ENCODE assay signal across 25 cellular contexts in genomic region chr1:36085686-36086526, GRCh38. TPM values are rescaled to one million over a fixed set of nuclear protein-coding genes. Genes with fewer than 3 reads are reported as not detected.
DNase-seq lines count a peak whose midpoint lies in the region; ATAC-seq and TF ChIP-seq lines count a peak whose summit lies in the region.
"Had no signal": no experiment of that assay in that cellular context is flagged by ENCODE, and none has a peak within 500 bp of the region (broad histone marks: within the 10 kb centered on the region; RNA-seq: fewer than 3 reads in every experiment).

No MANE protein-coding gene starts in this region.

- H3K4me3 Mint-ChIP-seq in activated naive CD8-positive, alpha-beta T cell, result peak overlapping the region; percentile 72
- H3K4me3 Mint-ChIP-seq in activated naive CD8-positive, alpha-beta T cell treated with anti-CD3 and anti-CD28 coated beads for 36 hours, result no peak overlapping the region
- H3K4me3 Mint-ChIP-seq in WTC11, result no peak overlapping the region
- peak overlapping the region; percentile 7 for H3K4me3 Mint-ChIP-seq in nephron progenitor cell
- H3K4me3 Mint-ChIP-seq: stimulated activated naive CD8-positive, alpha-beta T cell treated with anti-CD3 and anti-CD28 coated beads, Interleukin-15, Interleukin-2, amounts not matched to agents 100 ng/mL and 50 ng/mL, for 24 hours had no signal

- no peaks in the 10 kb centered on the region for H3K9me3 Mint-ChIP-seq in activated naive CD8-positive, alpha-beta T cell (ENCODE audit: low read depth)
- H3K9me3 Mint-ChIP-seq in activated naive CD8-positive, alpha-beta T cell treated with anti-CD3 and anti-CD28 coated beads for 36 hours, result no peaks in the 10 kb centered on the region
- H3K9me3 Mint-ChIP-seq in WTC11 (no peaks in the 10 kb centered on the region), nephron progenitor cell (no peaks in the 10 kb centered on the region)
- H3K9me3 Mint-ChIP-seq: stimulated activated naive CD8-positive, alpha-beta T cell treated with anti-CD3 and anti-CD28 coated beads, Interleukin-15, Interleukin-2, amounts not matched to agents 100 ng/mL and 50 ng/mL, for 24 hours had no signal

- no peaks in the 10 kb centered on the region for H3K27me3 ChIP-seq in WERI-Rb-1 (ENCODE audit: insufficient read depth, low read depth, severe bottlenecking)

- ATAC-seq in WTC11, result no peak
- no peak for ATAC-seq in left cardiac atrium
- ATAC-seq: activated CD4-positive, CD25-positive, alpha-beta regulatory T cell treated with anti-CD3 and anti-CD28 coated beads, Interleukin-2, amount 50 U/mL, for 24 hours had no signal

- H3K27me3 Mint-ChIP-seq in activated naive CD8-positive, alpha-beta T cell, result peaks cover 15% of the 10 kb centered on the region
- peaks cover 44% of the 10 kb centered on the region for H3K27me3 Mint-ChIP-seq in activated naive CD8-positive, alpha-beta T cell treated with anti-CD3 and anti-CD28 coated beads for 36 hours
- peaks cover 2% of the 10 kb centered on the region for H3K27me3 Mint-ChIP-seq in WTC11 (ENCODE audit: low read depth)
- H3K27me3 Mint-ChIP-seq in nephron progenitor cell (ENCODE audit: low read depth, poor library complexity), result peaks cover 11% of the 10 kb centered on the region

- intact Hi-C loops in left cardiac atrium (cut with DNase I), result no loop called here

- POLR2A ChIA-PET in WTC11 (lab: Charles Lee), result no interaction called here

- no peak overlapping the region for H3K4me3 ChIP-seq in WERI-Rb-1 (ENCODE audit: low read depth, low read length)
- H3K4me3 ChIP-seq: SK-N-MC had no signal

- peak overlapping the region; percentile 28 for H3K27ac Mint-ChIP-seq in activated naive CD8-positive, alpha-beta T cell
- no peak overlapping the region for H3K27ac Mint-ChIP-seq in activated naive CD8-positive, alpha-beta T cell treated with anti-CD3 and anti-CD28 coated beads for 36 hours
- H3K27ac Mint-ChIP-seq in WTC11 (no peak overlapping the region), nephron progenitor cell (no peak overlapping the region)
- H3K27ac Mint-ChIP-seq: stimulated activated naive CD8-positive, alpha-beta T cell treated with anti-CD3 and anti-CD28 coated beads, Interleukin-15, Interleukin-2, amounts not matched to agents 100 ng/mL and 50 ng/mL, for 24 hours had no signal

- H3K36me3 Mint-ChIP-seq in activated naive CD8-positive, alpha-beta T cell, result peaks cover 2% of the 10 kb centered on the region
- peaks cover 9% of the 10 kb centered on the region for H3K36me3 Mint-ChIP-seq in activated naive CD8-positive, alpha-beta T cell treated with anti-CD3 and anti-CD28 coated beads for 36 hours
- peaks cover 2% of the 10 kb centered on the region for H3K36me3 Mint-ChIP-seq in WTC11
- peaks cover 4% of the 10 kb centered on the region for H3K36me3 Mint-ChIP-seq in nephron progenitor cell (ENCODE audit: low read depth)

- DNase-seq in activated naive CD8-positive, alpha-beta T cell treated with anti-CD3 and anti-CD28 coated beads for 36 hours, result no peak
- peak; percentile 12 for DNase-seq in WTC11 (ENCODE audit: low spot score)
- DNase-seq in nephron progenitor cell, result no peak
- DNase-seq in ureter (ENCODE audit: low spot score), result peak; percentile 35
- DNase-seq in ecto neural progenitor cell (ENCODE audit: low spot score), result no peak
- no peak for DNase-seq in WERI-Rb-1
- DNase-seq in left cardiac atrium, result no peak
- DNase-seq: activated CD4-positive, alpha-beta T cell treated with anti-CD3 and anti-CD28 coated beads, Interleukin-2, amount 50 U/mL, for 48 hours; activated naive CD4-positive, alpha-beta T cell; amygdala; Caco-2; DMS79; effector CD4-positive, alpha-beta T cell; GF-D8; HCEC 1CT; NCI-H1417; NCI-H2081; NCI-H226; NCI-H748 treated with DMSO at 0.1 percent for 48 hours had no signal

- H3K27ac ChIP-seq in WERI-Rb-1, result no peak overlapping the region
- H3K27ac ChIP-seq: SK-N-MC had no signal

- CTCF ChIA-PET in WTC11 (lab: Charles Lee), result interaction anchor here (1.0 to 2.3 kb wide), 5 partner anchors 11 to 214 kb away, joined by 3 to 12 read pairs (median 4); no protein-coding TSS in a partner anchor

- H3K9me3 ChIP-seq in WERI-Rb-1 (ENCODE audit: severe bottlenecking), result no peaks in the 10 kb centered on the region
- H3K9me3 ChIP-seq: Caco-2 had no signal

- peaks cover 7% of the 10 kb centered on the region for H3K36me3 ChIP-seq in WERI-Rb-1

- peaks cover 13% of the 10 kb centered on the region for H3K4me1 Mint-ChIP-seq in activated naive CD8-positive, alpha-beta T cell (ENCODE audit: low read depth)
- H3K4me1 Mint-ChIP-seq in activated naive CD8-positive, alpha-beta T cell treated with anti-CD3 and anti-CD28 coated beads for 36 hours, result peaks cover 10% of the 10 kb centered on the region
- H3K4me1 Mint-ChIP-seq in WTC11 (peaks cover 19% of the 10 kb centered on the region), nephron progenitor cell (peaks cover 25% of the 10 kb centered on the region)

- TF ChIP-seq CTCF in WTC11 (IDR thresholded peaks at IDR 0.05) (no peak), nephron progenitor cell (IDR thresholded peaks at IDR 0.05) (no peak), WERI-Rb-1 (IDR thresholded peaks at IDR 0.05; ENCODE audit: low read depth, low read length) (no peak)

TF ChIP-seq in WTC11, 78 proteins besides CTCF, POLR2A, EP300 and RAD21:
- no peak for TF ChIP-seq ERG (CRISPR knock-in tag; IDR thresholded peaks at IDR 0.05)

RNA-seq across cellular contexts. Expression of gene TEKT2, which starts 2.0 kb away (rescaled TPM):
- total RNA-seq in activated naive CD8-positive, alpha-beta T cell treated with anti-CD3 and anti-CD28 coated beads for 36 hours, result under 1 TPM in 1 of 2 experiments, not detected in 1; 0.19 TPM
- total RNA-seq in WTC11 (2021) (1.9 to 2.5 TPM (median 2.0 TPM) in 3 replicates), ureter (not detected), left cardiac atrium (under 1 TPM in 1 of 2 donors, not detected in 1; 0.27 TPM)
- total RNA-seq: Caco-2, RPMI7951 had no signal

RNA-seq across cellular contexts. Expression of gene ADPRS, which starts 2.8 kb away (rescaled TPM):
- 10 to 100 TPM; 47.0 to 48.7 TPM for total RNA-seq in activated naive CD8-positive, alpha-beta T cell treated with anti-CD3 and anti-CD28 coated beads for 36 hours
- total RNA-seq in WTC11 (2021) (30.0 to 32.7 TPM (median 31.2 TPM) in 3 replicates), ureter (24.1 TPM), left cardiac atrium (10 to 100 TPM; 15.4 to 17.6 TPM)

RNA-seq across cellular contexts. Expression of gene COL8A2, which starts 39.1 kb away (rescaled TPM):
- total RNA-seq in activated naive CD8-positive, alpha-beta T cell treated with anti-CD3 and anti-CD28 coated beads for 36 hours, result 1 to 10 TPM; 1.8 to 1.9 TPM
- 2.3 to 3.5 TPM (median 3.3 TPM) in 3 replicates for total RNA-seq in WTC11 (2021)
- total RNA-seq in ureter, result 8.0 TPM
- 1 to 10 TPM; 3.8 to 4.2 TPM for total RNA-seq in left cardiac atrium
- total RNA-seq: T-helper 1 cell treated with Interleukin-12 subunit alpha and Interleukin-12 subunit beta and Interleukin-4 antibody, amounts not matched to agents 30 ng/mL and 1 ng/mL, for 36 hours had no signal

Comparison
In these comparisons a context has a peak if more than half of its experiments do, and no peak if none do; other contexts are left out.
1. H3K4me3 Mint-ChIP-seq: peak in activated naive CD8-positive, alpha-beta T cell (single experiment) and nephron progenitor cell (single experiment); none in activated naive CD8-positive, alpha-beta T cell treated with anti-CD3 and anti-CD28 coated beads for 36 hours (single experiment) and WTC11 (single experiment).
2. DNase-seq: peak in WTC11 (single experiment) and ureter (single experiment); none in activated naive CD8-positive, alpha-beta T cell treated with anti-CD3 and anti-CD28 coated beads for 36 hours (single experiment), nephron progenitor cell (single experiment), ecto neural progenitor cell (single experiment), WERI-Rb-1 (single experiment) and left cardiac atrium (single experiment).